9 cellular contexts compared by ENCODE assay signal in the genomic region with DNA sequence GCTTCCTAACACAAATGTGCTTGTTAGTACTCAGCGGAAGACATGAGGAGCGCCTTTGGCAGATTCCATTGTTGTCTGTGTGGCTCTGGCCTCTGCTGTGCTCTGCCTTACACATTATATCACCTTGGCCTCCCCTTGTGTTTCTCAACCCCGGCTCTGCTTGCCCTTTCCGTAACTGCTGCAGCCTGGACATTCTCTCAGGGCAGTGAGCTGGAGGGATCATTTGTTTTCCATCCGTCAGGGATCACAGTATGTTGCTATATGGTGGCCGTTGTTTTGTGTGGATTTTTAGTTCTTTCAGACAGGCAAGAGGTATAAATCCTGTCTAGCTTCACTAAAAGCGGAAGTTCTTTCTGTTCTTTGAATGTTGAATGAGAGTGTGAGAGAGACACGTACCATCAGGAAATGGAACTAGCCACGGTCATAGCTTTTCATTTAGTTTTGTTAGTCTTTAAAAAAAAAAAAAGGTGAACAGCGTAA.
DNase-seq lines count a peak whose midpoint lies in the region; ATAC-seq and TF ChIP-seq lines count a peak whose summit lies in the region.
"Had no signal": no experiment of that assay in that cellular context is flagged by ENCODE, and none has a peak within 500 bp of the region (broad histone marks: within the 10 kb centered on the region; RNA-seq: fewer than 3 reads in every experiment).

No MANE protein-coding gene starts in this region.

- peak overlapping the region; percentile 41 for H3K4me2 ChIP-seq in SU-DHL-6 (ENCODE audit: low read depth, low read length, poor library complexity, severe bottlenecking)

- DNase-seq in putamen (ENCODE audit: low spot score) (no peak), globus pallidus (ENCODE audit: low spot score) (no peak), lower leg skin (ENCODE audit: low spot score in 2 of 2) (no peak), mesenteric fat pad (ENCODE audit: low spot score) (no peak)
- DNase-seq: pancreas had no signal

- TF ChIP-seq POLR2A in lower leg skin (IDR thresholded peaks at IDR 0.05): no peak

- no peak overlapping the region for H3K4me3 Mint-ChIP-seq in nephron

- H3K27ac Mint-ChIP-seq in nephron: peak overlapping the region; percentile 55 to 91 (median 61)

- peak; percentile 82 for ATAC-seq in GM18861 (IDR thresholded peaks at IDR 0.05; ENCODE audit: unreplicated experiment)
- ATAC-seq in HG02759 (IDR thresholded peaks at IDR 0.05; ENCODE audit: unreplicated experiment): peak; percentile 71

- peaks cover 30% of the 10 kb centered on the region for H3K4me1 Mint-ChIP-seq in nephron

- H4K20me1 ChIP-seq in SU-DHL-6 (ENCODE audit: low read depth, low read length): no peaks in the 10 kb centered on the region

- peaks cover 23% of the 10 kb centered on the region for H3K9me3 ChIP-seq in SU-DHL-6 (ENCODE audit: insufficient read depth, low read length)

- no peaks in the 10 kb centered on the region for H3K27me3 ChIP-seq in SU-DHL-6 (ENCODE audit: low read length)
- H3K27me3 ChIP-seq: pancreas had no signal

- 79 to 86% methylated on average over 10 of the region's 10 CpGs for WGBS in lower leg skin, 2 donors

- H3K27ac ChIP-seq in SU-DHL-6 (ENCODE audit: low read depth, low read length): no peak overlapping the region
- H3K27ac ChIP-seq: pancreas had no signal

- H3K9me3 Mint-ChIP-seq in nephron: peaks cover 31% of the 10 kb centered on the region

- H3K9ac ChIP-seq in SU-DHL-6 (ENCODE audit: low read length): peak overlapping the region; percentile 23; the same call in 1 of the 2 replicates

- H2AFZ ChIP-seq in SU-DHL-6 (ENCODE audit: low read depth, low read length, severe bottlenecking): peak overlapping the region; percentile 47

- H3K79me2 ChIP-seq in SU-DHL-6 (ENCODE audit: insufficient read depth, low read length): no peaks in the 10 kb centered on the region

- H3K4me3 ChIP-seq in SU-DHL-6 (ENCODE audit: insufficient read depth, low read length, poor library complexity, severe bottlenecking) (no peak overlapping the region), lower leg skin (ENCODE audit: low read depth, poor library complexity, severe bottlenecking) (no peak overlapping the region)
- H3K4me3 ChIP-seq: pancreas had no signal

- H3K36me3 ChIP-seq in SU-DHL-6 (ENCODE audit: low read length): 0 out of 2 replicates have a peak, but pooled peaks cover 12% of the 10 kb centered on the region
- H3K36me3 ChIP-seq: pancreas had no signal

- H3F3A ChIP-seq in SU-DHL-6 (ENCODE audit: insufficient read depth): no peaks in the 10 kb centered on the region

- intact Hi-C loops in lower leg skin (cut with DNase I; ENCODE audit: low total_unique reads): no loop called here

- no peak for TF ChIP-seq CTCF in SU-DHL-6 (IDR thresholded peaks at IDR 0.05; ENCODE audit: insufficient read depth, low read length, poor library complexity, severe bottlenecking)
- no peak for TF ChIP-seq CTCF in nephron (IDR thresholded peaks at IDR 0.05; ENCODE audit: unreplicated experiment in 3 of 3)
- no peak for TF ChIP-seq CTCF in lower leg skin (IDR thresholded peaks at IDR 0.05)

- H3K9me2 ChIP-seq in SU-DHL-6 (replicated peaks; ENCODE audit: insufficient read depth, low read length): no peaks in the 10 kb centered on the region

- peaks cover 63% of the 10 kb centered on the region for H3K36me3 Mint-ChIP-seq in nephron (ENCODE audit: low read depth)

- no peaks in the 10 kb centered on the region for H3K27me3 Mint-ChIP-seq in nephron (ENCODE audit: low read depth)
